1 cellular context compared by ENCODE assay signal in genomic region chr12:46384451-46385301, GRCh38.
TF ChIP-seq lines count a peak whose summit lies in the region.

No MANE protein-coding gene starts in this region.

TF ChIP-seq in HepG2, 621 proteins besides CTCF, POLR2A, EP300 and RAD21 (continued from another document):
- TF ChIP-seq SNAPC4 (CRISPR knock-in tag; IDR thresholded peaks at IDR 0.05) (no peak), ZSCAN22 (CRISPR knock-in tag; IDR thresholded peaks at IDR 0.05) (no peak), ZSCAN5A (CRISPR knock-in tag; IDR thresholded peaks at IDR 0.05; ENCODE audit: borderline replicate concordance) (no peak), ZNF775 (CRISPR knock-in tag; IDR thresholded peaks at IDR 0.05; ENCODE audit: borderline replicate concordance) (no peak), NBN (conservative IDR thresholded peaks at IDR 0.05) (no peak), ZNF720 (CRISPR knock-in tag; IDR thresholded peaks at IDR 0.05) (no peak), PRDM4 (CRISPR knock-in tag; IDR thresholded peaks at IDR 0.05; ENCODE audit: borderline replicate concordance) (no peak), ZNF20 (CRISPR knock-in tag; IDR thresholded peaks at IDR 0.05) (no peak), PCBP2 (optimal IDR thresholded peaks at IDR 0.05; ENCODE audit: low read depth, low read length, poor library complexity, severe bottlenecking) (no peak), SIX4 (CRISPR knock-in tag; IDR thresholded peaks at IDR 0.05) (no peak), CEBPZ (IDR thresholded peaks at IDR 0.05; ENCODE audit: low read length) (no peak), CEBPG (CRISPR knock-in tag; IDR thresholded peaks at IDR 0.05) (no peak), GLI4 (CRISPR knock-in tag; IDR thresholded peaks at IDR 0.05; ENCODE audit: borderline replicate concordance) (no peak), YEATS2 (CRISPR knock-in tag; IDR thresholded peaks at IDR 0.05; ENCODE audit: borderline replicate concordance) (no peak)
